8 cellular contexts compared by ENCODE assay signal in genomic region chr9:32551491-32552049, GRCh38. TPM values are rescaled to one million over a fixed set of nuclear protein-coding genes. Genes with fewer than 3 reads are reported as not detected.
DNase-seq lines count a peak whose midpoint lies in the region; ATAC-seq, FAIRE-seq and TF ChIP-seq lines count a peak whose summit lies in the region.

No MANE protein-coding gene starts in this region.

- BruUV-seq in endothelial cell of umbilical vein (replicated peaks; lab: Mats Ljungman, UMichigan), result TSS peak; percentile 41

- H3K27me3 ChIP-seq in endothelial cell of umbilical vein (ENCODE audit: control insufficient read depth in 2 of 2, insufficient read depth in 2 of 2, low read length in 2 of 2), result no peaks in the 10 kb centered on the region
- H3K27me3 ChIP-seq in muscle layer of colon (ENCODE audit: control insufficient read depth in 1 of 2, insufficient read depth in 2 of 2, low read length in 2 of 2), result no peaks in the 10 kb centered on the region
- H3K27me3 ChIP-seq in stomach, result no peaks in the 10 kb centered on the region

- intact Hi-C loops in endothelial cell of umbilical vein (cut with micrococcal nuclease) (loop anchor here (1.0 to 2.0 kb wide), 6 partner anchors 21 to 172 kb away; partner anchors contain the start of gene RIGI), stomach (cut with DNase I; ENCODE audit: low total_unique reads) (no loop called here)

- no peaks in the 10 kb centered on the region for H3K9me1 ChIP-seq in endothelial cell of umbilical vein (replicated peaks; ENCODE audit: control insufficient read depth, extremely low read depth, insufficient read depth, low read length)

- CTCF ChIA-PET in AG04449 (lab: Yijun Ruan, JAX), result interaction anchor here (0.6 to 9.9 kb wide), 9 partner anchors 11 to 421 kb away, joined by 3 to 94 read pairs (median 5); partner anchors contain the start of gene RIGI
- CTCF ChIA-PET in endothelial cell of umbilical vein (lab: Charles Lee), result interaction anchor here (1.0 to 2.7 kb wide), 13 partner anchors 21 to 417 kb away, joined by 3 to 45 read pairs (median 9); partner anchors contain the start of genes ACO1, NDUFB6 and RIGI

- no peaks in the 10 kb centered on the region for H3K9me3 ChIP-seq in endothelial cell of umbilical vein (replicated peaks; ENCODE audit: control insufficient read depth, insufficient read depth, low read length)
- no peaks in the 10 kb centered on the region for H3K9me3 ChIP-seq in muscle layer of colon (ENCODE audit: low read length)
- no peaks in the 10 kb centered on the region for H3K9me3 ChIP-seq in stomach

- TF ChIP-seq POLR2A in endothelial cell of umbilical vein (IDR thresholded peaks at IDR 0.05; ENCODE audit: low read depth, low read length), result no peak
- no peak for TF ChIP-seq POLR2A in stomach (IDR thresholded peaks at IDR 0.05)

- H3K27ac ChIP-seq in endothelial cell of umbilical vein (ENCODE audit: insufficient read depth, low read depth, low read length) (peak overlapping the region; percentile 92), muscle layer of colon (ENCODE audit: low read depth, low read length) (peak overlapping the region; percentile 99), stomach (peak overlapping the region; percentile 92 to 97 (median 96))

- H3K4me1 ChIP-seq in endothelial cell of umbilical vein (ENCODE audit: control insufficient read depth, extremely low read depth, insufficient read depth, low read length) (peaks cover 17% of the 10 kb centered on the region), muscle layer of colon (ENCODE audit: insufficient read depth, low read length) (peaks cover 4% of the 10 kb centered on the region), stomach (peaks cover 16 to 42% (median 31%) of the 10 kb centered on the region in 4 donors)

- H3K79me2 ChIP-seq in endothelial cell of umbilical vein (ENCODE audit: control insufficient read depth, insufficient read depth, low read length), result peaks cover 53% of the 10 kb centered on the region

- H3K4me3 ChIP-seq in AG04449 (ENCODE audit: low read depth, low read length), result peak overlapping the region; percentile 82
- H3K4me3 ChIP-seq in endothelial cell of umbilical vein (replicated peaks in 1 of 3; ENCODE audit: insufficient read depth in 1 of 3, low read depth in 1 of 3, low read length in 3 of 3), result peak overlapping the region; percentile 71 to 88 (median 77)
- peak overlapping the region; percentile 83 to 96 for H3K4me3 ChIP-seq in muscle layer of colon (ENCODE audit: low read depth in 1 of 2, low read length in 2 of 2)
- peak overlapping the region; percentile 59 to 88 (median 74) for H3K4me3 ChIP-seq in stomach

- 0 to 1% (median 1%) methylated on average over 26 to 32 of the region's 32 CpGs for WGBS in stomach, 5 donors

- ATAC-seq in GM19455 (IDR thresholded peaks at IDR 0.05; ENCODE audit: unreplicated experiment) (peak; percentile 2), HG02970 (IDR thresholded peaks at IDR 0.05; ENCODE audit: low FRiP score, unreplicated experiment) (no peak)

- H3K4me2 ChIP-seq in endothelial cell of umbilical vein (ENCODE audit: insufficient read depth, low read length), result peak overlapping the region; percentile 92

- dilution Hi-C loops in endothelial cell of umbilical vein (cut with MboI; ENCODE audit: extremely low pct_ligation_motif_present, low sequenced_read_pairs), result loop anchor here (25.0 kb wide), 1 partner anchor 164 kb away; the partner anchor contains the start of gene ACO1

- DNase-seq in AG04449 (ENCODE audit: low read depth, low spot score), result no peak
- DNase-seq in NCI-H345 treated with DMSO at 0.1 percent for 48 hours (lab: John Stamatoyannopoulos, UW; ENCODE audit: unreplicated experiment), result peak; percentile 66
- peak in 2 of 3 experiments; percentile 11 to 38 for DNase-seq in activated CD8-positive, alpha-beta memory T cell treated with anti-CD3 and anti-CD28 coated beads for 48 hours (ENCODE audit: low read depth in 2 of 3, low spot score in 2 of 3)
- peak; percentile 65 for DNase-seq in endothelial cell of umbilical vein (ENCODE audit: low read depth, low spot score)
- no peak for DNase-seq in stomach

- H4K20me1 ChIP-seq in endothelial cell of umbilical vein (replicated peaks; ENCODE audit: control insufficient read depth, extremely low read depth, insufficient read depth, low read length), result no peaks in the 10 kb centered on the region

- TF ChIP-seq EP300 in stomach (IDR thresholded peaks at IDR 0.05), result no peak

- FAIRE-seq in endothelial cell of umbilical vein (lab: Jason Lieb, UNC), result no peak

- TF ChIP-seq CTCF in AG04449 (IDR thresholded peaks at IDR 0.05; ENCODE audit: insufficient read depth, low read length, missing control alignments) (no peak), endothelial cell of umbilical vein (IDR thresholded peaks at IDR 0.05; ENCODE audit: extremely low read depth in 1 of 2, insufficient read depth in 1 of 2, low read depth in 1 of 2, low read length in 2 of 2) (no peak), stomach (IDR thresholded peaks at IDR 0.05) (no peak)

- peak overlapping the region; percentile 94 for H3K9ac ChIP-seq in endothelial cell of umbilical vein (replicated peaks; ENCODE audit: extremely low read depth, insufficient read depth, low read length)
- H3K9ac ChIP-seq in muscle layer of colon (ENCODE audit: low read length), result peak overlapping the region; percentile 97

- no peaks in the 10 kb centered on the region for H3K36me3 ChIP-seq in endothelial cell of umbilical vein (ENCODE audit: control insufficient read depth in 2 of 2, extremely low read depth in 1 of 2, insufficient read depth in 2 of 2, low read length in 2 of 2)
- H3K36me3 ChIP-seq in muscle layer of colon (ENCODE audit: insufficient read depth, low read length), result peaks cover 5% of the 10 kb centered on the region
- peaks cover 0 to 4% (median 0%) of the 10 kb centered on the region in 4 donors for H3K36me3 ChIP-seq in stomach

- POLR2A ChIA-PET in AG04449 (lab: Yijun Ruan, JAX), result interaction anchor here (0.5 to 2.5 kb wide), 4 partner anchors 17 to 167 kb away, joined by 3 to 9 read pairs (median 4); partner anchors contain the start of genes ACO1 and RIGI
- POLR2A ChIA-PET in endothelial cell of umbilical vein (lab: Charles Lee), result interaction anchor here (0.7 to 3.0 kb wide), 2 partner anchors 26 to 65 kb away, joined by 9 to 17 read pairs; partner anchors contain the start of gene RIGI

- H2AFZ ChIP-seq in endothelial cell of umbilical vein (ENCODE audit: low read depth, low read length), result peak overlapping the region; percentile 83

TF ChIP-seq in endothelial cell of umbilical vein, 7 proteins besides CTCF, POLR2A, EP300 and RAD21 (continues in another document):
- TF ChIP-seq POLR2AphosphoS5 (IDR thresholded peaks at IDR 0.05; ENCODE audit: insufficient read depth, low read depth, low read length) (no peak), EZH2 (IDR thresholded peaks at IDR 0.05; ENCODE audit: borderline replicate concordance, low read depth, low read length, severe bottlenecking) (no peak), JUN (IDR thresholded peaks at IDR 0.05; ENCODE audit: borderline replicate concordance, insufficient read depth, insufficient read length, low read depth) (no peak)

RNA-seq across cellular contexts. Expression of gene SMIM27, which starts 0.6 kb away (rescaled TPM):
- total RNA-seq in endothelial cell of umbilical vein (9.5 and 11.5 TPM in 2 replicates), stomach (10 to 100 TPM in 2 of 5 donors, 1 to 10 TPM in 1, not detected in 2; 2.4 to 21.4 (median 10.7) TPM)
- polyA plus RNA-seq in endothelial cell of umbilical vein (2.6 and 3.4 TPM in 2 replicates), stomach (10 to 100 TPM in 2 of 3 donors, 1 to 10 TPM in 1; 6.7 to 14.2 (median 12.5) TPM)
- 3.2 and 3.7 TPM in 2 replicates for polyA plus RNA-seq in endothelial cell of umbilical vein (2011; cell fraction: cytosol; rRNA removed)
- polyA plus RNA-seq in endothelial cell of umbilical vein (2011; cell fraction: nucleus; rRNA removed), result 2.7 and 2.9 TPM in 2 replicates
- 19.4 and 20.1 TPM in 2 replicates for polyA plus RNA-seq in endothelial cell of umbilical vein (2012)
- polyA minus RNA-seq in endothelial cell of umbilical vein, result 1.00 and 7.6 TPM in 2 replicates
- 3.1 TPM for polyA minus RNA-seq in endothelial cell of umbilical vein (2011; cell fraction: cytosol; rRNA and poly(A)+ RNA removed)
- polyA minus RNA-seq in endothelial cell of umbilical vein (2011; cell fraction: nucleus; rRNA and poly(A)+ RNA removed), result 3.2 and 4.3 TPM in 2 replicates

RNA-seq across cellular contexts. Expression of gene TOPORS, which starts 0.8 kb away (rescaled TPM):
- total RNA-seq in endothelial cell of umbilical vein, result 16.2 and 16.8 TPM in 2 replicates
- polyA plus RNA-seq in endothelial cell of umbilical vein, result 4.8 and 6.1 TPM in 2 replicates
- 6.5 and 7.2 TPM in 2 replicates for polyA plus RNA-seq in endothelial cell of umbilical vein (2011; cell fraction: cytosol; rRNA removed)
- polyA plus RNA-seq in endothelial cell of umbilical vein (2011; cell fraction: nucleus; rRNA removed), result 13.3 and 17.6 TPM in 2 replicates
- 14.6 and 16.9 TPM in 2 replicates for polyA plus RNA-seq in endothelial cell of umbilical vein (2012)
- 23.7 and 25.4 TPM in 2 replicates for polyA minus RNA-seq in endothelial cell of umbilical vein
- 11.6 TPM for polyA minus RNA-seq in endothelial cell of umbilical vein (2011; cell fraction: cytosol; rRNA and poly(A)+ RNA removed)
- 25.2 and 40.3 TPM in 2 replicates for polyA minus RNA-seq in endothelial cell of umbilical vein (2011; cell fraction: nucleus; rRNA and poly(A)+ RNA removed)
- 10 to 100 TPM in 3 of 5 donors, 1 to 10 TPM in 2; 3.2 to 45.9 (median 25.1) TPM for total RNA-seq in stomach
- polyA plus RNA-seq in stomach, result 1 to 10 TPM; 4.2 to 5.7 (median 5.4) TPM

RNA-seq across cellular contexts. Expression of gene NDUFB6, which starts 21.4 kb away (rescaled TPM):
- total RNA-seq in endothelial cell of umbilical vein, result 53.5 and 54.2 TPM in 2 replicates
- 35.8 and 59.2 TPM in 2 replicates for polyA plus RNA-seq in endothelial cell of umbilical vein
- polyA plus RNA-seq in endothelial cell of umbilical vein (2011; cell fraction: cytosol; rRNA removed), result 61.4 and 72.8 TPM in 2 replicates
- polyA plus RNA-seq in endothelial cell of umbilical vein (2011; cell fraction: nucleus; rRNA removed), result 22.9 TPM in 2 replicates
- 54.9 and 57.8 TPM in 2 replicates for polyA plus RNA-seq in endothelial cell of umbilical vein (2012)
- polyA minus RNA-seq in endothelial cell of umbilical vein, result 12.0 and 12.4 TPM in 2 replicates
- polyA minus RNA-seq in endothelial cell of umbilical vein (2011; cell fraction: cytosol; rRNA and poly(A)+ RNA removed), result 47.4 TPM
- 3.7 and 7.2 TPM in 2 replicates for polyA minus RNA-seq in endothelial cell of umbilical vein (2011; cell fraction: nucleus; rRNA and poly(A)+ RNA removed)
- 10 to 100 TPM in 4 of 5 donors, 1 to 10 TPM in 1; 1.2 to 94.7 (median 43.3) TPM for total RNA-seq in stomach
- 10 to 100 TPM; 41.1 to 63.6 (median 46.4) TPM for polyA plus RNA-seq in stomach

RNA-seq across cellular contexts. Expression of gene RIGI, which starts 25.6 kb away (rescaled TPM):
- total RNA-seq in endothelial cell of umbilical vein, result 11.4 and 13.3 TPM in 2 replicates
- 3.8 and 4.5 TPM in 2 replicates for polyA plus RNA-seq in endothelial cell of umbilical vein
- 5.3 and 5.7 TPM in 2 replicates for polyA plus RNA-seq in endothelial cell of umbilical vein (2011; cell fraction: cytosol; rRNA removed)
- polyA plus RNA-seq in endothelial cell of umbilical vein (2011; cell fraction: nucleus; rRNA removed), result 8.4 and 10.7 TPM in 2 replicates
- polyA plus RNA-seq in endothelial cell of umbilical vein (2012), result 18.4 and 21.6 TPM in 2 replicates
- polyA minus RNA-seq in endothelial cell of umbilical vein, result 7.5 and 8.0 TPM in 2 replicates
- 0.82 TPM for polyA minus RNA-seq in endothelial cell of umbilical vein (2011; cell fraction: cytosol; rRNA and poly(A)+ RNA removed)
- 8.1 and 12.6 TPM in 2 replicates for polyA minus RNA-seq in endothelial cell of umbilical vein (2011; cell fraction: nucleus; rRNA and poly(A)+ RNA removed)
- total RNA-seq in stomach, result 10 to 100 TPM in 2 of 5 donors, 1 to 10 TPM in 3; 1.7 to 14.9 (median 3.1) TPM
- 1 to 10 TPM; 3.1 to 3.9 (median 3.8) TPM for polyA plus RNA-seq in stomach

Comparison
In these comparisons a context has a peak if more than half of its experiments do, and no peak if none do; other contexts are left out.
1. DNase-seq: peak in NCI-H345 treated with DMSO at 0.1 percent for 48 hours (single experiment), activated CD8-positive, alpha-beta memory T cell treated with anti-CD3 and anti-CD28 coated beads for 48 hours (2 of 3) and endothelial cell of umbilical vein (single experiment); none in AG04449 (single experiment) and stomach (single experiment).
2. Peak in every context shown above with its lines, with median percentiles within 50 percentile points of each other: H3K4me3 ChIP-seq and H3K27ac ChIP-seq.